ENCODE assay signal across 1 cellular context in genomic region chr6:4856779-4857178, GRCh38.
A peak's percentile ranks its signal among the peaks of the same experiment; 100 is the strongest.
TF ChIP-seq lines count a peak whose summit lies in the region.

No MANE protein-coding gene starts in this region.

TF ChIP-seq in GM12878, 131 proteins besides CTCF, POLR2A, EP300 and RAD21 (continued from another document):
- TF ChIP-seq ZBTB40 (IDR thresholded peaks at IDR 0.05; ENCODE audit: borderline replicate concordance) (no peak), BRCA1 (IDR thresholded peaks at IDR 0.05; ENCODE audit: low read depth, low read length) (no peak), SMARCA5 (IDR thresholded peaks at IDR 0.05) (no peak), IKZF1 (conservative IDR thresholded peaks at IDR 0.05) (no peak), SMC3 (IDR thresholded peaks at IDR 0.05; ENCODE audit: borderline replicate concordance, low read length) (peak; percentile 9; the same call in 1 of the 2 replicates), HSF1 (IDR thresholded peaks at IDR 0.05; ENCODE audit: low read depth, low read length) (no peak), FOS (IDR thresholded peaks at IDR 0.05; ENCODE audit: borderline replicate concordance, extremely low read depth, insufficient read length) (no peak), USF2 (IDR thresholded peaks at IDR 0.05; ENCODE audit: borderline replicate concordance, low read depth, low read length) (no peak)
